Comparison of ENCODE assay signal across 22 cellular contexts in genomic region chr14:90577661-90578282, GRCh38.
A peak's percentile ranks its signal among the peaks of the same experiment; 100 is the strongest.
DNase-seq lines count a peak whose midpoint lies in the region; ATAC-seq and TF ChIP-seq lines count a peak whose summit lies in the region.
"Had no signal": no experiment of that assay in that cellular context is flagged by ENCODE, and none has a peak within 500 bp of the region (broad histone marks: within the 10 kb centered on the region; RNA-seq: fewer than 3 reads in every experiment).

No MANE protein-coding gene starts in this region.

- H3K27ac Mint-ChIP-seq in activated naive CD8-positive, alpha-beta T cell treated with anti-CD3 and anti-CD28 coated beads, Interleukin-2, amount 50 U/mL, for 24 hours = no peak overlapping the region
- H3K27ac Mint-ChIP-seq: activated CD4-positive, alpha-beta T cell treated with anti-CD3 and anti-CD28 coated beads for 36 hours; CD4-positive, CD25-positive, alpha-beta regulatory T cell; endodermal cell; mesothelial cell of epicardium had no signal

- no peak overlapping the region for H4K91ac ChIP-seq in neuronal stem cell (ENCODE audit: low read depth, low read length, poor library complexity)

- TF ChIP-seq POLR2A in heart left ventricle (IDR thresholded peaks at IDR 0.05) = no peak

- no peaks in the 10 kb centered on the region for H3K9me3 Mint-ChIP-seq in activated naive CD8-positive, alpha-beta T cell treated with anti-CD3 and anti-CD28 coated beads, Interleukin-2, amount 50 U/mL, for 24 hours
- H3K9me3 Mint-ChIP-seq: CD4-positive, CD25-positive, alpha-beta regulatory T cell; endodermal cell; mesothelial cell of epicardium; neural progenitor cell had no signal

- peak overlapping the region; percentile 57 for H3K23ac ChIP-seq in neuronal stem cell (ENCODE audit: low read depth, low read length, poor library complexity)

- H3K36me3 Mint-ChIP-seq in activated naive CD8-positive, alpha-beta T cell treated with anti-CD3 and anti-CD28 coated beads, Interleukin-2, amount 50 U/mL, for 24 hours (ENCODE audit: low read depth) = no peaks in the 10 kb centered on the region
- H3K36me3 Mint-ChIP-seq: CD4-positive, CD25-positive, alpha-beta regulatory T cell had no signal

- DNase-seq in G401 (ENCODE audit: low spot score) = peak; percentile 80
- DNase-seq in activated naive CD8-positive, alpha-beta T cell treated with anti-CD3 and anti-CD28 coated beads, Interleukin-2, amount 50 U/mL, for 24 hours = no peak
- peak in 4 of 5 donors; percentile 41 to 78 (median 58) for DNase-seq in heart left ventricle
- no peak for DNase-seq in neuronal stem cell (ENCODE audit: low spot score)
- DNase-seq in NCI-H2081 (lab: John Stamatoyannopoulos, UW) = no peak
- DNase-seq in HEK293T (ENCODE audit: extremely low spot score) = no peak
- DNase-seq in GM20000 (ENCODE audit: low spot score) = no peak
- DNase-seq: activated CD4-positive, alpha-beta T cell treated with anti-CD3 and anti-CD28 coated beads for 36 hours; CD4-positive, CD25-positive, alpha-beta regulatory T cell; endodermal cell; islet precursor cell; NCI-H187; NCI-H226; retina; RPMI8226; stimulated activated naive CD4-positive, alpha-beta T cell had no signal

- no peaks in the 10 kb centered on the region for H3K4me1 Mint-ChIP-seq in activated naive CD8-positive, alpha-beta T cell treated with anti-CD3 and anti-CD28 coated beads, Interleukin-2, amount 50 U/mL, for 24 hours
- H3K4me1 Mint-ChIP-seq: activated CD4-positive, alpha-beta T cell treated with anti-CD3 and anti-CD28 coated beads for 36 hours; CD4-positive, CD25-positive, alpha-beta regulatory T cell had no signal

- H2AK5ac ChIP-seq in neuronal stem cell (ENCODE audit: low read depth, low read length) = no peak overlapping the region

- H3K27me3 Mint-ChIP-seq in activated naive CD8-positive, alpha-beta T cell treated with anti-CD3 and anti-CD28 coated beads, Interleukin-2, amount 50 U/mL, for 24 hours = no peaks in the 10 kb centered on the region
- H3K27me3 Mint-ChIP-seq: activated CD4-positive, alpha-beta T cell treated with anti-CD3 and anti-CD28 coated beads for 36 hours; CD4-positive, CD25-positive, alpha-beta regulatory T cell had no signal

- no peaks in the 10 kb centered on the region for H3K27me3 ChIP-seq in heart left ventricle
- no peaks in the 10 kb centered on the region for H3K27me3 ChIP-seq in neuronal stem cell (ENCODE audit: control insufficient read depth in 3 of 3, insufficient read depth in 3 of 3, low read depth in 1 of 3, low read length in 3 of 3)
- H3K27me3 ChIP-seq: neural progenitor cell, tibial artery had no signal

- no peak overlapping the region for H2BK12ac ChIP-seq in neuronal stem cell (ENCODE audit: low read length)

- intact Hi-C loops in heart left ventricle (cut with DNase I) = no loop called here

- H3K14ac ChIP-seq in neuronal stem cell (ENCODE audit: low read length) = no peak overlapping the region

- H3K4me3 Mint-ChIP-seq in activated naive CD8-positive, alpha-beta T cell treated with anti-CD3 and anti-CD28 coated beads, Interleukin-2, amount 50 U/mL, for 24 hours = no peak overlapping the region
- H3K4me3 Mint-ChIP-seq: activated CD4-positive, alpha-beta T cell treated with anti-CD3 and anti-CD28 coated beads for 36 hours; CD4-positive, CD25-positive, alpha-beta regulatory T cell; endodermal cell; mesothelial cell of epicardium; neural progenitor cell had no signal

- in situ Hi-C loops in G401 (cut with HindIII; ENCODE audit: low sequenced_read_pairs) = no loop called here

- no peak overlapping the region for H2BK5ac ChIP-seq in neuronal stem cell (ENCODE audit: low read length)

- H4K8ac ChIP-seq in neuronal stem cell (ENCODE audit: low read depth, low read length) = no peak overlapping the region

- H3K4me1 ChIP-seq in heart left ventricle (peaks cover 0 to 59% (median 37%) of the 10 kb centered on the region in 12 donors), neuronal stem cell (ENCODE audit: control insufficient read depth in 2 of 2, insufficient read depth in 1 of 2, low read depth in 1 of 2, low read length in 2 of 2) (peaks cover 17 to 21% of the 10 kb centered on the region in 2 donors)
- H3K4me1 ChIP-seq: tibial artery had no signal

- CTCF ChIA-PET in HEK293T (lab: Yijun Ruan, JAX) = no interaction called here

- no peak overlapping the region for H2AFZ ChIP-seq in neuronal stem cell (ENCODE audit: low read length)
- H2AFZ ChIP-seq: neural progenitor cell had no signal

- H3K27ac ChIP-seq in heart left ventricle = peak overlapping the region in 11 of 12 donors; percentile 37 to 80 (median 69)
- H3K27ac ChIP-seq in neuronal stem cell (replicated peaks; ENCODE audit: low read length) = no peak overlapping the region
- H3K27ac ChIP-seq: KMS-11, neural progenitor cell, tibial artery had no signal

- 42 to 58% (median 55%) methylated on average over 17 to 18 of the region's 18 CpGs for WGBS in heart left ventricle, 4 donors
- no CpG with 5 or more reads among the region's 18 CpGs for WGBS in neuronal stem cell (ENCODE audit: extremely low coverage in 2 of 2, insufficient read length in 2 of 2, insufficient replicate concordance in 1 of 2), 2 donors

- H3K79me1 ChIP-seq in neuronal stem cell (ENCODE audit: low read depth, low read length) = no peaks in the 10 kb centered on the region

- H3K9me3 ChIP-seq in heart left ventricle = no peaks in the 10 kb centered on the region
- H3K9me3 ChIP-seq in neuronal stem cell (replicated peaks in 1 of 2; ENCODE audit: control insufficient read depth in 2 of 2, insufficient read depth in 1 of 2, low read depth in 1 of 2, low read length in 2 of 2) = no peaks in the 10 kb centered on the region
- H3K9me3 ChIP-seq: tibial artery had no signal

- H3K18ac ChIP-seq in neuronal stem cell (ENCODE audit: low read length) = peak overlapping the region; percentile 41

- H3K4me3 ChIP-seq in heart left ventricle = no peak overlapping the region
- no peak overlapping the region for H3K4me3 ChIP-seq in neuronal stem cell (ENCODE audit: low read length in 2 of 2)
- H3K4me3 ChIP-seq: neural progenitor cell, tibial artery had no signal

- POLR2A ChIA-PET in HEK293T (lab: Yijun Ruan, JAX) = no interaction called here

- TF ChIP-seq CTCF in heart left ventricle (IDR thresholded peaks at IDR 0.05) = no peak
- no peak for TF ChIP-seq CTCF in GM20000 (IDR thresholded peaks at IDR 0.05; ENCODE audit: extremely low read depth, missing control alignments)

- no peak overlapping the region for H3K4ac ChIP-seq in neuronal stem cell (ENCODE audit: low read length)

- no peak overlapping the region for H3K4me2 ChIP-seq in neuronal stem cell (ENCODE audit: insufficient read depth, low read length, poor library complexity, severe bottlenecking)
- H3K4me2 ChIP-seq: KMS-11, neural progenitor cell had no signal

- peak; percentile 21 for ATAC-seq in activated naive CD8-positive, alpha-beta T cell treated with anti-CD3 and anti-CD28 coated beads, Interleukin-2, amount 50 U/mL, for 24 hours
- ATAC-seq in heart left ventricle = peak; percentile 8 to 62 (median 15)
- no peak for ATAC-seq in HG03342 (IDR thresholded peaks at IDR 0.05; ENCODE audit: unreplicated experiment)
- ATAC-seq: activated CD4-positive, alpha-beta T cell treated with anti-CD3 and anti-CD28 coated beads for 36 hours; HCT116 had no signal

- peak overlapping the region; percentile 22 for H3K9ac ChIP-seq in neuronal stem cell (ENCODE audit: low read depth, low read length, poor library complexity)
- H3K9ac ChIP-seq: KMS-11, neural progenitor cell had no signal

- H3K36me3 ChIP-seq in heart left ventricle = peaks cover 0 to 10% (median 0%) of the 10 kb centered on the region in 9 donors
- peaks cover 0 to 9% of the 10 kb centered on the region in 2 donors for H3K36me3 ChIP-seq in neuronal stem cell (replicated peaks in 1 of 2; ENCODE audit: control insufficient read depth in 2 of 2, insufficient read depth in 2 of 2, low read length in 2 of 2)
- H3K36me3 ChIP-seq: neural progenitor cell had no signal

- no peak overlapping the region for H2BK15ac ChIP-seq in neuronal stem cell (ENCODE audit: low read length)

- H2BK120ac ChIP-seq in neuronal stem cell (ENCODE audit: low read depth, low read length) = no peak overlapping the region

TF ChIP-seq in HEK293T, 16 proteins besides CTCF, POLR2A, EP300 and RAD21:
- TF ChIP-seq HDGF (IDR thresholded peaks at IDR 0.05; ENCODE audit: borderline replicate concordance) (no peak), NFRKB (IDR thresholded peaks at IDR 0.05) (no peak)

Comparison
In these comparisons a context has a peak if more than half of its experiments do, and no peak if none do; other contexts are left out.
1. DNase-seq: peak in G401 (single experiment) and heart left ventricle (4 of 5); none in activated naive CD8-positive, alpha-beta T cell treated with anti-CD3 and anti-CD28 coated beads, Interleukin-2, amount 50 U/mL, for 24 hours (single experiment), neuronal stem cell (single experiment), NCI-H2081 (0 of 2), HEK293T (single experiment) and GM20000 (single experiment).